1 cellular context compared by ENCODE assay signal in the genomic region with DNA sequence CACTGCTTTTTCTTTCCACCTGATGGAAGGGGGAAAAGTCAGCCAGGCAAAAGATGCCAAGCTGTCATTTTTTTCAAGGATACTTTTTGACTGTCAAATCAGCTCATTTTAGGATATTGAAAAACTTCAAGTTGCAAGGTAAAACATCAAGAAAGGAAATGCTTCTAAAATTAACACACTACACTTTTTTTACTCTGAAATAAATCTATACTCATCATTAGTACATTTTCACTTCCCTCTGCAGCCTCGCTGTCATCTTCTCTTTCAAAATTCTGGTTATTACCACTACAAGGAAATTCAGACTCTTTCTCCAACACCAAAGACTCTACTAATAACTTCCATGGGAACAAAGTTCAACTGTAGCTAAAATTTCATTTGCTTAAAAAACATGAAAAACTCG.
TF ChIP-seq lines count a peak whose summit lies in the region.

No MANE protein-coding gene starts in this region.

TF ChIP-seq in GM12878, 131 proteins besides CTCF, POLR2A, EP300 and RAD21 (continued from another document):
- TF ChIP-seq MYB (IDR thresholded peaks at IDR 0.05; ENCODE audit: borderline replicate concordance, low read depth, low read length): no peak
- TF ChIP-seq MTA3 (IDR thresholded peaks at IDR 0.05; ENCODE audit: borderline replicate concordance, low read length): no peak
- TF ChIP-seq, protein P1, sequence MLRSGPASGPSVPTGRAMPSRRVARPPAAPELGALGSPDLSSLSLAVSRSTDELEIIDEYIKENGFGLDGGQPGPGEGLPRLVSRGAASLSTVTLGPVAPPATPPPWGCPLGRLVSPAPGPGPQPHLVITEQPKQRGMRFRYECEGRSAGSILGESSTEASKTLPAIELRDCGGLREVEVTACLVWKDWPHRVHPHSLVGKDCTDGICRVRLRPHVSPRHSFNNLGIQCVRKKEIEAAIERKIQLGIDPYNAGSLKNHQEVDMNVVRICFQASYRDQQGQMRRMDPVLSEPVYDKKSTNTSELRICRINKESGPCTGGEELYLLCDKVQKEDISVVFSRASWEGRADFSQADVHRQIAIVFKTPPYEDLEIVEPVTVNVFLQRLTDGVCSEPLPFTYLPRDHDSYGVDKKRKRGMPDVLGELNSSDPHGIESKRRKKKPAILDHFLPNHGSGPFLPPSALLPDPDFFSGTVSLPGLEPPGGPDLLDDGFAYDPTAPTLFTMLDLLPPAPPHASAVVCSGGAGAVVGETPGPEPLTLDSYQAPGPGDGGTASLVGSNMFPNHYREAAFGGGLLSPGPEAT (IDR thresholded peaks at IDR 0.05; ENCODE audit: low read depth): peak; percentile 36; the same call in 1 of the 2 replicates
- TF ChIP-seq, protein P2, sequence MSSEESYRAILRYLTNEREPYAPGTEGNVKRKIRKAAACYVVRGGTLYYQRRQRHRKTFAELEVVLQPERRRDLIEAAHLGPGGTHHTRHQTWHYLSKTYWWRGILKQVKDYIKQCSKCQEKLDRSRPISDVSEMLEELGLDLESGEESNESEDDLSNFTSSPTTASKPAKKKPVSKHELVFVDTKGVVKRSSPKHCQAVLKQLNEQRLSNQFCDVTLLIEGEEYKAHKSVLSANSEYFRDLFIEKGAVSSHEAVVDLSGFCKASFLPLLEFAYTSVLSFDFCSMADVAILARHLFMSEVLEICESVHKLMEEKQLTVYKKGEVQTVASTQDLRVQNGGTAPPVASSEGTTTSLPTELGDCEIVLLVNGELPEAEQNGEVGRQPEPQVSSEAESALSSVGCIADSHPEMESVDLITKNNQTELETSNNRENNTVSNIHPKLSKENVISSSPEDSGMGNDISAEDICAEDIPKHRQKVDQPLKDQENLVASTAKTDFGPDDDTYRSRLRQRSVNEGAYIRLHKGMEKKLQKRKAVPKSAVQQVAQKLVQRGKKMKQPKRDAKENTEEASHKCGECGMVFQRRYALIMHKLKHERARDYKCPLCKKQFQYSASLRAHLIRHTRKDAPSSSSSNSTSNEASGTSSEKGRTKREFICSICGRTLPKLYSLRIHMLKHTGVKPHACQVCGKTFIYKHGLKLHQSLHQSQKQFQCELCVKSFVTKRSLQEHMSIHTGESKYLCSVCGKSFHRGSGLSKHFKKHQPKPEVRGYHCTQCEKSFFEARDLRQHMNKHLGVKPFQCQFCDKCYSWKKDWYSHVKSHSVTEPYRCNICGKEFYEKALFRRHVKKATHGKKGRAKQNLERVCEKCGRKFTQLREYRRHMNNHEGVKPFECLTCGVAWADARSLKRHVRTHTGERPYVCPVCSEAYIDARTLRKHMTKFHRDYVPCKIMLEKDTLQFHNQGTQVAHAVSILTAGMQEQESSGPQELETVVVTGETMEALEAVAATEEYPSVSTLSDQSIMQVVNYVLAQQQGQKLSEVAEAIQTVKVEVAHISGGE (CRISPR knock-in tag; IDR thresholded peaks at IDR 0.05): no peak
- TF ChIP-seq, protein P3, sequence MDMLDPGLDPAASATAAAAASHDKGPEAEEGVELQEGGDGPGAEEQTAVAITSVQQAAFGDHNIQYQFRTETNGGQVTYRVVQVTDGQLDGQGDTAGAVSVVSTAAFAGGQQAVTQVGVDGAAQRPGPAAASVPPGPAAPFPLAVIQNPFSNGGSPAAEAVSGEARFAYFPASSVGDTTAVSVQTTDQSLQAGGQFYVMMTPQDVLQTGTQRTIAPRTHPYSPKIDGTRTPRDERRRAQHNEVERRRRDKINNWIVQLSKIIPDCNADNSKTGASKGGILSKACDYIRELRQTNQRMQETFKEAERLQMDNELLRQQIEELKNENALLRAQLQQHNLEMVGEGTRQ (IDR thresholded peaks at IDR 0.05; ENCODE audit: borderline replicate concordance, low read depth, low read length): no peak
- no peak for TF ChIP-seq CREM (IDR thresholded peaks at IDR 0.05; ENCODE audit: low read depth)
- TF ChIP-seq PRDM15 (CRISPR knock-in tag; IDR thresholded peaks at IDR 0.05): no peak
TF ChIP-seq in GM12878: peak in this region for 11.
